ENCODE assay signal across 1 cellular context in genomic region chr6:112237644-112238043, GRCh38.
TF ChIP-seq lines count a peak whose summit lies in the region.

No MANE protein-coding gene starts in this region.

TF ChIP-seq in endothelial cell of umbilical vein, 7 proteins besides CTCF, POLR2A, EP300 and RAD21:
- no peak for TF ChIP-seq GATA2 (IDR thresholded peaks at IDR 0.05; ENCODE audit: insufficient read depth, insufficient read length, low read depth, low read length)
- TF ChIP-seq POLR2AphosphoS5 (IDR thresholded peaks at IDR 0.05; ENCODE audit: insufficient read depth, low read depth, low read length) = no peak
- TF ChIP-seq MAX (IDR thresholded peaks at IDR 0.05; ENCODE audit: insufficient read depth, insufficient read length) = no peak
- no peak for TF ChIP-seq EZH2 (IDR thresholded peaks at IDR 0.05; ENCODE audit: borderline replicate concordance, low read depth, low read length, severe bottlenecking)
- no peak for TF ChIP-seq JUN (IDR thresholded peaks at IDR 0.05; ENCODE audit: borderline replicate concordance, insufficient read depth, insufficient read length, low read depth)
- no peak for TF ChIP-seq FOS (IDR thresholded peaks at IDR 0.05; ENCODE audit: borderline replicate concordance, insufficient read depth, low read length)
- no peak for TF ChIP-seq MYC (IDR thresholded peaks at IDR 0.05; ENCODE audit: low read depth, low read length)
TF ChIP-seq in endothelial cell of umbilical vein: peak in this region for 0.
